In genomic region chr7:117021960-117022359, GRCh38 we compare ENCODE assay signal across 16 cellular contexts.
DNase-seq lines count a peak whose midpoint lies in the region; ATAC-seq and TF ChIP-seq lines count a peak whose summit lies in the region.
"Had no signal": no experiment of that assay in that cellular context is flagged by ENCODE, and none has a peak within 500 bp of the region (broad histone marks: within the 10 kb centered on the region; RNA-seq: fewer than 3 reads in every experiment).

No MANE protein-coding gene starts in this region.

- DNase-seq in BE2C (no peak), IMR-90 (no peak), coronary artery (ENCODE audit: low spot score) (no peak), trophoblast cell (peak; percentile 44 to 86), C1 segment of cervical spinal cord (lab: John Stamatoyannopoulos, UW) (no peak)
- no peak for DNase-seq in activated naive CD8-positive, alpha-beta T cell treated with anti-CD3 and anti-CD28 coated beads for 36 hours
- DNase-seq in activated CD4-positive, alpha-beta T cell treated with anti-CD3 and anti-CD28 coated beads for 48 hours: no peak
- DNase-seq: DMS 273 treated with DMSO at 0.1 percent for 48 hours, MV-4-11, NCI-H1436 treated with DMSO at 0.1 percent for 48 hours, NCI-H345, SHP77 had no signal

- H3K27ac Mint-ChIP-seq in activated naive CD8-positive, alpha-beta T cell treated with anti-CD3 and anti-CD28 coated beads for 36 hours: no peak overlapping the region

- H3K23ac ChIP-seq in IMR-90 (ENCODE audit: low read depth, low read length): no peak overlapping the region; the same call in 1 of the 2 replicates
- no peak overlapping the region for H3K23ac ChIP-seq in trophoblast cell (ENCODE audit: low read length)

- H3K4me1 ChIP-seq in BE2C: peaks cover 25% of the 10 kb centered on the region
- peaks cover 5% of the 10 kb centered on the region for H3K4me1 ChIP-seq in IMR-90 (ENCODE audit: control insufficient read depth, insufficient read depth, low read length)
- no peaks in the 10 kb centered on the region for H3K4me1 ChIP-seq in trophoblast cell (ENCODE audit: control insufficient read depth in 1 of 2, insufficient read depth in 2 of 2, low read length in 2 of 2)

- H2BK12ac ChIP-seq in trophoblast cell (ENCODE audit: low read length): no peak overlapping the region

- no peak for ATAC-seq in IMR-90 (ENCODE audit: low read depth)
- ATAC-seq in HG02763 (IDR thresholded peaks at IDR 0.05; ENCODE audit: unreplicated experiment): no peak
- ATAC-seq: Panc1 had no signal

- H3K9me3 ChIP-seq in BE2C (no peaks in the 10 kb centered on the region), IMR-90 (ENCODE audit: control insufficient read depth, insufficient read depth, low read length) (no peaks in the 10 kb centered on the region), trophoblast cell (ENCODE audit: insufficient read depth, low read depth, low read length) (no peaks in the 10 kb centered on the region)
- H3K9me3 ChIP-seq: BLaER1, HAP-1 had no signal

- H4K91ac ChIP-seq in IMR-90 (ENCODE audit: insufficient read depth, low read depth, low read length) (no peak overlapping the region), trophoblast cell (ENCODE audit: low read depth, low read length) (no peak overlapping the region)

- no peaks in the 10 kb centered on the region for H3K36me3 ChIP-seq in BE2C
- H3K36me3 ChIP-seq in IMR-90 (ENCODE audit: control insufficient read depth, insufficient read depth, low read length): no peaks in the 10 kb centered on the region
- no peaks in the 10 kb centered on the region for H3K36me3 ChIP-seq in trophoblast cell (ENCODE audit: control insufficient read depth in 1 of 2, insufficient read depth in 2 of 2, low read length in 2 of 2)
- H3K36me3 ChIP-seq: BLaER1, HAP-1 had no signal

- H3K4me1 Mint-ChIP-seq in activated naive CD8-positive, alpha-beta T cell treated with anti-CD3 and anti-CD28 coated beads for 36 hours: peaks cover 36% of the 10 kb centered on the region

- H3K9me3 Mint-ChIP-seq in activated naive CD8-positive, alpha-beta T cell treated with anti-CD3 and anti-CD28 coated beads for 36 hours: no peaks in the 10 kb centered on the region

- TF ChIP-seq RAD21 in IMR-90 (IDR thresholded peaks at IDR 0.05; ENCODE audit: low read length): no peak

- peaks cover 2% of the 10 kb centered on the region for H3K36me3 Mint-ChIP-seq in activated naive CD8-positive, alpha-beta T cell treated with anti-CD3 and anti-CD28 coated beads for 36 hours

- no peak for TF ChIP-seq POLR2A in IMR-90 (IDR thresholded peaks at IDR 0.05; ENCODE audit: low read depth, low read length)

- H3K4ac ChIP-seq in IMR-90 (ENCODE audit: low read depth, low read length) (no peak overlapping the region), trophoblast cell (ENCODE audit: low read depth, low read length) (no peak overlapping the region)

- H3K27me3 ChIP-seq in BE2C: no peaks in the 10 kb centered on the region
- H3K27me3 ChIP-seq in IMR-90 (ENCODE audit: control insufficient read depth, insufficient read depth, low read length): no peaks in the 10 kb centered on the region
- no peaks in the 10 kb centered on the region for H3K27me3 ChIP-seq in trophoblast cell (ENCODE audit: insufficient read depth, low read length)
- H3K27me3 ChIP-seq: BLaER1 had no signal

- dilution Hi-C loops in IMR-90 (cut with HindIII; ENCODE audit: low sequenced_read_pairs, unreplicated experiment): no loop called here

- in situ Hi-C loops in IMR-90 (cut with MboI; ENCODE audit: low sequenced_read_pairs): no loop called here

- H3K9ac ChIP-seq in IMR-90 (ENCODE audit: low read depth, low read length) (no peak overlapping the region), trophoblast cell (ENCODE audit: low read length) (no peak overlapping the region)
- H3K9ac ChIP-seq: BLaER1 had no signal

- H3K14ac ChIP-seq in IMR-90 (replicated peaks; ENCODE audit: low read depth, low read length) (0 out of 2 replicates have a peak overlapping the region, but pooled peaks have one; percentile 47), trophoblast cell (ENCODE audit: low read length) (no peak overlapping the region)

- no peak overlapping the region for H4K8ac ChIP-seq in IMR-90 (ENCODE audit: low read depth in 2 of 2, low read length in 2 of 2)
- H4K8ac ChIP-seq in trophoblast cell (ENCODE audit: low read depth, low read length): no peak overlapping the region

- no peaks in the 10 kb centered on the region for H3K79me2 ChIP-seq in trophoblast cell (ENCODE audit: control insufficient read depth, insufficient read depth, low read length, poor library complexity)

- H3K18ac ChIP-seq in IMR-90 (ENCODE audit: low read depth, low read length) (no peak overlapping the region), trophoblast cell (ENCODE audit: low read length) (no peak overlapping the region)

- H2AFZ ChIP-seq in IMR-90 (replicated peaks; ENCODE audit: low read length, poor library complexity) (no peak overlapping the region), trophoblast cell (ENCODE audit: insufficient read depth, low read length, poor library complexity) (no peak overlapping the region)

- no peak overlapping the region for H2AK9ac ChIP-seq in IMR-90 (replicated peaks; ENCODE audit: low read depth, low read length, poor library complexity)

- H2BK120ac ChIP-seq in IMR-90 (ENCODE audit: low read depth, low read length): no peak overlapping the region
- no peak overlapping the region for H2BK120ac ChIP-seq in trophoblast cell (ENCODE audit: insufficient read depth, low read length, poor library complexity)

- POLR2A ChIA-PET in IMR-90 (lab: Charles Lee; ENCODE audit: unreplicated experiment): no interaction called here

- no peak overlapping the region for H3K56ac ChIP-seq in IMR-90 (ENCODE audit: extremely low read depth, insufficient read depth, low read length)

- H3K79me1 ChIP-seq in IMR-90 (ENCODE audit: low read depth in 1 of 2, low read length in 2 of 2): peaks cover 13 to 41% of the 10 kb centered on the region in 2 experiments
- H3K79me1 ChIP-seq in trophoblast cell (ENCODE audit: low read length): no peaks in the 10 kb centered on the region

- TF ChIP-seq CTCF in BE2C (IDR thresholded peaks at IDR 0.05; ENCODE audit: low read depth, low read length) (no peak), IMR-90 (conservative IDR thresholded peaks at IDR 0.05; ENCODE audit: low read depth, low read length) (no peak), coronary artery (IDR thresholded peaks at IDR 0.05) (no peak)

- no peak overlapping the region for H2BK20ac ChIP-seq in IMR-90 (ENCODE audit: low read depth, low read length)

- H2BK5ac ChIP-seq in IMR-90 (ENCODE audit: low read depth, low read length, poor library complexity, severe bottlenecking) (no peak overlapping the region), trophoblast cell (ENCODE audit: low read depth, low read length, poor library complexity) (no peak overlapping the region)

- CTCF ChIA-PET in IMR-90 (lab: Yijun Ruan, JAX): no interaction called here

- H2BK15ac ChIP-seq in IMR-90 (ENCODE audit: low read depth, low read length): no peak overlapping the region

- H4K5ac ChIP-seq in IMR-90 (ENCODE audit: low read depth, low read length): no peak overlapping the region

- WGBS in IMR-90 (ENCODE audit: extremely low coverage in 2 of 2, insufficient read length in 1 of 2), 2 experiments: no CpG with 5 or more reads among the region's 4 CpGs
- no CpG with 5 or more reads among the region's 4 CpGs for WGBS in trophoblast cell (ENCODE audit: extremely low coverage, insufficient coverage, insufficient read length)

- H3K4me3 Mint-ChIP-seq in activated naive CD8-positive, alpha-beta T cell treated with anti-CD3 and anti-CD28 coated beads for 36 hours: no peak overlapping the region

- no peaks in the 10 kb centered on the region for H3K27me3 Mint-ChIP-seq in activated naive CD8-positive, alpha-beta T cell treated with anti-CD3 and anti-CD28 coated beads for 36 hours

- H2AK5ac ChIP-seq in IMR-90 (ENCODE audit: low read depth, low read length) (no peak overlapping the region), trophoblast cell (ENCODE audit: low read length) (no peak overlapping the region)

- no peak overlapping the region for H3K27ac ChIP-seq in IMR-90 (ENCODE audit: insufficient read depth, low read length)
- peak overlapping the region in 1 of 2 donors; percentile 38 for H3K27ac ChIP-seq in coronary artery
- no peak overlapping the region for H3K27ac ChIP-seq in trophoblast cell (ENCODE audit: low read depth, low read length)
- H3K27ac ChIP-seq: BLaER1 had no signal

- H3K4me2 ChIP-seq in IMR-90 (ENCODE audit: low read depth, low read length) (peak overlapping the region; percentile 48; the same call in 1 of the 2 replicates), trophoblast cell (ENCODE audit: low read length) (no peak overlapping the region)
- H3K4me2 ChIP-seq: BLaER1 had no signal

- H3K9me1 ChIP-seq in IMR-90 (ENCODE audit: insufficient read depth, low read length): no peaks in the 10 kb centered on the region

- no peaks in the 10 kb centered on the region for H4K20me1 ChIP-seq in IMR-90 (ENCODE audit: insufficient read depth, low read length)

- intact Hi-C loops in IMR-90 (cut with micrococcal nuclease): loop anchor here (5.0 kb wide), 1 partner anchor 40 kb away; no protein-coding TSS in a partner anchor

- no peak overlapping the region for H4K12ac ChIP-seq in trophoblast cell (ENCODE audit: low read depth, low read length)

- peak overlapping the region; percentile 67 for H3K4me3 ChIP-seq in BE2C (ENCODE audit: low read depth, low read length)
- no peak overlapping the region for H3K4me3 ChIP-seq in IMR-90 (ENCODE audit: insufficient read depth, low read depth, low read length)
- peak overlapping the region; percentile 62 for H3K4me3 ChIP-seq in coronary artery
- H3K4me3 ChIP-seq in trophoblast cell (ENCODE audit: low read depth, low read length): no peak overlapping the region
- H3K4me3 ChIP-seq: BLaER1, HAP-1 had no signal

- no TSS peak for BruUV-seq in IMR-90 (replicated peaks; lab: Mats Ljungman, UMichigan)

TF ChIP-seq in IMR-90, 13 proteins besides CTCF, POLR2A, EP300 and RAD21 (continues in another document):
- TF ChIP-seq FOS (IDR thresholded peaks at IDR 0.05; ENCODE audit: low read depth, low read length) (no peak), RCOR1 (IDR thresholded peaks at IDR 0.05; ENCODE audit: insufficient replicate concordance, low read length) (no peak), MAFK (IDR thresholded peaks at IDR 0.05; ENCODE audit: low read depth, low read length) (no peak), CHD1 (IDR thresholded peaks at IDR 0.05; ENCODE audit: low read depth, low read length) (no peak), BHLHE40 (IDR thresholded peaks at IDR 0.05; ENCODE audit: low read depth, low read length) (no peak), MAZ (IDR thresholded peaks at IDR 0.05; ENCODE audit: borderline replicate concordance, low read depth, low read length) (no peak), CEBPB (IDR thresholded peaks at IDR 0.05; ENCODE audit: low read depth, low read length) (no peak), MXI1 (IDR thresholded peaks at IDR 0.05; ENCODE audit: borderline replicate concordance, low read depth, low read length) (no peak)

Comparison
In these comparisons a context has a peak if more than half of its experiments do, and no peak if none do; other contexts are left out.
1. DNase-seq: peak in trophoblast cell (2 of 2); none in BE2C (single experiment), IMR-90 (single experiment), coronary artery (single experiment), activated naive CD8-positive, alpha-beta T cell treated with anti-CD3 and anti-CD28 coated beads for 36 hours (single experiment), activated CD4-positive, alpha-beta T cell treated with anti-CD3 and anti-CD28 coated beads for 48 hours (single experiment) and C1 segment of cervical spinal cord (0 of 14).
2. H3K4me3 ChIP-seq: peak in BE2C (single experiment) and coronary artery (single experiment); none in IMR-90 (single experiment) and trophoblast cell (single experiment).